7 cellular contexts compared by ENCODE assay signal in the genomic region with DNA sequence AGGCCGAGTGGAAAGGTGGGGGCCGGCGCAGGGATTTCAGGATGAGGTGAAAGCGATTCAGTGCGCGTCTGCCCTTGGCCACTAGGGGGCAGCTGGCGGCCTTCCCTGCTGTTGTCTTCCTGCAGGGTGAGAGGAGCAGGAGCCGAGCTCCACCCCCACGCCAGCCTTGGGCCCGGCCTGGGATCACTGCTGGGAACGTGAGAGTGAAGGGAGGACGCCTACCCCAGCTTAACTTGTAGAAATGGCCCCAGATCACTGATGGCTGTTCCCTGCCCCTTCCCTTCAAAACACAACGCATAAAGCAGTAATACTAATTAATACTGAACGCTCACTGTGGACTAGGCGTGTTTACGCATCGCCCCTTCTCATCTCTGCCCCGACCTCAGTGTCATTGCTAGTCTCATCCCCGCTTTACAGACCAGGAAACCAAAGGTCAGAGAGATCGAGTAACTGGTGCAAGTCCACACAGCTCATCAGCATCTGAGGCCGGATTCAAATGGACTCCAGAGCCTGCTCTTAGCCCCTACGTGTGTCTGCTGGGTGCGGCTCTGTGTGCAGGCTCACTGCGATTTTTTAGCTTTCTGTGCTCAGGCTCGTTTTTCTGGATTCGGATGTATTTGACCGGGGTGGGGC. TPM values are rescaled to one million over a fixed set of nuclear protein-coding genes. Genes with fewer than 3 reads are reported as not detected.
A peak's percentile ranks its signal among the peaks of the same experiment; 100 is the strongest.
DNase-seq lines count a peak whose midpoint lies in the region; ATAC-seq, FAIRE-seq and TF ChIP-seq lines count a peak whose summit lies in the region.

No MANE protein-coding gene starts in this region.

- intact Hi-C loops in heart right ventricle (cut with DNase I) (loop anchor here (1.0 to 10.0 kb wide), 9 partner anchors 81 to 277 kb away; a partner anchor contains a TSS), aorta (cut with DNase I) (loop anchor here (1.0 to 10.0 kb wide), 3 partner anchors 177 to 277 kb away; no protein-coding TSS in a partner anchor)

- peak; percentile 90 to 99 (median 97) for TF ChIP-seq CTCF in heart right ventricle (IDR thresholded peaks at IDR 0.05)

- ATAC-seq in heart right ventricle = peak; percentile 75 to 93 (median 91)
- ATAC-seq in aorta (ENCODE audit: low FRiP score) = peak; percentile 90

- H3K27ac ChIP-seq in heart right ventricle (no peak overlapping the region), aorta (ENCODE audit: low read depth in 1 of 2, low read length in 2 of 2) (no peak overlapping the region)

- no peak overlapping the region for H3K4me3 ChIP-seq in heart right ventricle
- no peak overlapping the region for H3K4me3 ChIP-seq in aorta (ENCODE audit: low read length in 2 of 2)

- WGBS in heart right ventricle, 2 donors = 40 to 44% methylated on average over 27 of the region's 27 CpGs
- WGBS in aorta, 2 donors = 41 to 43% methylated on average over 27 of the region's 27 CpGs

- H3K36me3 ChIP-seq in heart right ventricle = peaks cover 0 to 35% (median 0%) of the 10 kb centered on the region in 9 donors
- H3K36me3 ChIP-seq in aorta (ENCODE audit: control insufficient read depth in 1 of 2, insufficient read depth in 2 of 2, low read length in 1 of 2) = peaks cover 0 to 3% of the 10 kb centered on the region in 2 donors

- DNase-seq in GM18507 (ENCODE audit: extremely low spot score, insufficient read length, low read depth) (peak; percentile 73), NCI-H146 (lab: John Stamatoyannopoulos, UW) (peak; percentile 80), T-helper 2 cell (peak; percentile 21 to 47 (median 43)), amniotic epithelial cell (ENCODE audit: low read depth) (peak; percentile 69), heart right ventricle (peak; percentile 86 to 90), pulmonary artery endothelial cell (ENCODE audit: low read depth, low spot score) (peak; percentile 33), aorta (peak; percentile 90 to 95)

- FAIRE-seq in GM18507 (lab: Jason Lieb, UNC) = peak; percentile 60

- H3K9me3 ChIP-seq in heart right ventricle = no peaks in the 10 kb centered on the region
- H3K9me3 ChIP-seq in aorta (ENCODE audit: control insufficient read depth, low read length) = no peaks in the 10 kb centered on the region

- H3K4me1 ChIP-seq in heart right ventricle = peaks cover 0 to 26% (median 12%) of the 10 kb centered on the region in 9 donors
- H3K4me1 ChIP-seq in aorta (ENCODE audit: control insufficient read depth in 1 of 2, insufficient read depth in 2 of 2, low read length in 2 of 2) = no peaks in the 10 kb centered on the region

- H3K27me3 ChIP-seq in heart right ventricle (no peaks in the 10 kb centered on the region), aorta (ENCODE audit: control insufficient read depth in 1 of 2, insufficient read depth in 2 of 2, low read length in 1 of 2) (no peaks in the 10 kb centered on the region)

RNA-seq across cellular contexts. Expression of a gene that starts 24.3 kb away (rescaled TPM):
- total RNA-seq in heart right ventricle = 10 to 100 TPM in 3 of 10 donors, 1 to 10 TPM in 7; 7.9 to 12.0 (median 9.2) TPM
- polyA plus RNA-seq in heart right ventricle = 10 to 100 TPM; 11.2 to 18.1 TPM
- 19.7 and 32.5 TPM in 2 replicates for total RNA-seq in pulmonary artery endothelial cell
- total RNA-seq in aorta = 10 to 100 TPM in 1 of 2 donors, 1 to 10 TPM in 1; 8.5 to 12.4 TPM
- polyA plus RNA-seq in aorta = 10 to 100 TPM; 12.6 to 14.3 TPM

RNA-seq across cellular contexts. Expression of a gene that starts 24.6 kb away (rescaled TPM):
- total RNA-seq in heart right ventricle (10 to 100 TPM; 27.7 to 50.7 (median 43.8) TPM), pulmonary artery endothelial cell (38.6 and 43.5 TPM in 2 replicates), aorta (10 to 100 TPM; 17.8 to 26.4 TPM)
- polyA plus RNA-seq in heart right ventricle (10 to 100 TPM; 38.5 to 41.3 TPM), aorta (10 to 100 TPM; 30.9 to 32.8 TPM)

Comparison
In these comparisons a context has a peak if more than half of its experiments do, and no peak if none do; other contexts are left out.
1. DNase-seq: peak in every context shown above with its lines; median percentile 92 in aorta; 88 in heart right ventricle; 80 in NCI-H146; 73 in GM18507; 69 in amniotic epithelial cell; 43 in T-helper 2 cell; 33 in pulmonary artery endothelial cell.